In genomic region chr5:2879701-2880100, GRCh38 we compare ENCODE assay signal across 16 cellular contexts.
DNase-seq lines count a peak whose midpoint lies in the region; ATAC-seq, FAIRE-seq and TF ChIP-seq lines count a peak whose summit lies in the region.
"Had no signal": no experiment of that assay in that cellular context is flagged by ENCODE, and none has a peak within 500 bp of the region (broad histone marks: within the 10 kb centered on the region; RNA-seq: fewer than 3 reads in every experiment).

No MANE protein-coding gene starts in this region.

- no TSS peak for BruUV-seq in HepG2 (replicated peaks; lab: Mats Ljungman, UMichigan)
- no TSS peak for BruUV-seq in GM12878 (replicated peaks; lab: Mats Ljungman, UMichigan)

- H3K9me3 ChIP-seq in HepG2 (ENCODE audit: low read length) = peaks cover 43% of the 10 kb centered on the region
- peaks cover 0 to 8% (median 0%) of the 10 kb centered on the region in 4 donors for H3K9me3 ChIP-seq in right lobe of liver
- H3K9me3 ChIP-seq in GM12878 (replicated peaks; ENCODE audit: control insufficient read depth, insufficient read depth, low read length) = no peaks in the 10 kb centered on the region; the same call in 2 of the 3 replicates

- H2AFZ ChIP-seq in HepG2 (ENCODE audit: low read length) (no peak overlapping the region), GM12878 (ENCODE audit: control insufficient read depth, low read depth, low read length) (no peak overlapping the region)
- H2AFZ ChIP-seq: GM23248 had no signal

- no peak for ATAC-seq in HepG2
- ATAC-seq in right lobe of liver = no peak
- ATAC-seq in GM12878 = no peak
- no peak for ATAC-seq in activated CD8-positive, alpha-beta memory T cell treated with anti-CD3 and anti-CD28 coated beads, Interleukin-2, amount 10 ng/mL, durations not matched to agents 7 days and 5 days

- H3K4me3 ChIP-seq in HepG2 (replicated peaks in 1 of 3; ENCODE audit: insufficient read depth in 1 of 3, low read depth in 2 of 3, low read length in 3 of 3) = no peak overlapping the region
- H3K4me3 ChIP-seq in right lobe of liver = no peak overlapping the region
- no peak overlapping the region for H3K4me3 ChIP-seq in GM12878
- H3K4me3 ChIP-seq: GM23248 had no signal

- H3K36me3 Mint-ChIP-seq in activated CD4-positive, alpha-beta T cell treated with anti-CD3 and anti-CD28 coated beads, Interleukin-2, amount 10 ng/mL, durations not matched to agents 24 days and 14 days (ENCODE audit: low read depth) = no peaks in the 10 kb centered on the region
- no peaks in the 10 kb centered on the region for H3K36me3 Mint-ChIP-seq in activated CD8-positive, alpha-beta memory T cell treated with anti-CD3 and anti-CD28 coated beads, Interleukin-2, amount 10 ng/mL, durations not matched to agents 7 days and 5 days

- H3K4me1 ChIP-seq in HepG2 (ENCODE audit: insufficient read depth, low read length) (no peaks in the 10 kb centered on the region), right lobe of liver (no peaks in the 10 kb centered on the region), GM12878 (ENCODE audit: control insufficient read depth, insufficient read depth, low read length) (no peaks in the 10 kb centered on the region)

- H3K4me1 Mint-ChIP-seq in activated CD4-positive, alpha-beta T cell treated with anti-CD3 and anti-CD28 coated beads, Interleukin-2, amount 10 ng/mL, durations not matched to agents 24 days and 14 days = no peaks in the 10 kb centered on the region
- no peaks in the 10 kb centered on the region for H3K4me1 Mint-ChIP-seq in activated CD8-positive, alpha-beta memory T cell treated with anti-CD3 and anti-CD28 coated beads, Interleukin-2, amount 10 ng/mL, durations not matched to agents 7 days and 5 days
- H3K4me1 Mint-ChIP-seq: B cell had no signal

- no peak for TF ChIP-seq CTCF in HepG2 (CRISPR knock-in tag; IDR thresholded peaks at IDR 0.05)
- no peak for TF ChIP-seq CTCF in right lobe of liver (IDR thresholded peaks at IDR 0.05)
- no peak for TF ChIP-seq CTCF in GM12878 (IDR thresholded peaks at IDR 0.05 in 2 of 3, conservative IDR thresholded peaks at IDR 0.05 in 1 of 3; ENCODE audit: control insufficient read depth in 2 of 3, extremely low read depth in 1 of 3, insufficient read depth in 1 of 3, low read depth in 3 of 3, low read length in 3 of 3)

- in situ Hi-C loops in HepG2 (cut with HindIII; ENCODE audit: extremely low pct_ligation_motif_present, low pct_unique_long_range_greater_than_20kb) = no loop called here
- in situ Hi-C loops in GM12878 (cut with MboI) = no loop called here

- H3K27ac ChIP-seq in HepG2 (ENCODE audit: extremely low read length, insufficient read depth, low read length) (no peak overlapping the region), right lobe of liver (no peak overlapping the region), GM12878 (ENCODE audit: control insufficient read depth, insufficient read depth) (no peak overlapping the region)
- H3K27ac ChIP-seq: GM23248 had no signal

- H3K36me3 ChIP-seq in HepG2 (replicated peaks in 1 of 2; ENCODE audit: control insufficient read depth in 1 of 2, insufficient read depth in 2 of 2, low read length in 2 of 2) (no peaks in the 10 kb centered on the region), right lobe of liver (no peaks in the 10 kb centered on the region), GM12878 (ENCODE audit: control insufficient read depth in 2 of 2, insufficient read depth in 2 of 2, low read length in 1 of 2) (no peaks in the 10 kb centered on the region)

- no peak overlapping the region for H3K4me2 ChIP-seq in HepG2 (ENCODE audit: low read depth, low read length)
- H3K4me2 ChIP-seq in GM12878 (ENCODE audit: control insufficient read depth, insufficient read depth) = no peak overlapping the region

- FAIRE-seq in HepG2 (lab: Jason Lieb, UNC) (no peak), GM12878 (lab: Jason Lieb, UNC) (no peak)
- FAIRE-seq: A204.1, GM18507 had no signal

- no peak overlapping the region for H3K4me3 Mint-ChIP-seq in activated CD4-positive, alpha-beta T cell treated with anti-CD3 and anti-CD28 coated beads, Interleukin-2, amount 10 ng/mL, durations not matched to agents 24 days and 14 days
- H3K4me3 Mint-ChIP-seq in activated CD8-positive, alpha-beta memory T cell treated with anti-CD3 and anti-CD28 coated beads, Interleukin-2, amount 10 ng/mL, durations not matched to agents 7 days and 5 days = no peak overlapping the region
- H3K4me3 Mint-ChIP-seq: B cell; CD4-positive, alpha-beta T cell had no signal

- TF ChIP-seq POLR2A in HepG2 (IDR thresholded peaks at IDR 0.05; ENCODE audit: insufficient read depth in 1 of 2, low read depth in 2 of 2, low read length in 2 of 2) (no peak), right lobe of liver (IDR thresholded peaks at IDR 0.05) (no peak), GM12878 (IDR thresholded peaks at IDR 0.05; ENCODE audit: low read depth, low read length) (no peak)

- DNase-seq in HepG2 (ENCODE audit: low spot score) (no peak), right lobe of liver (no peak), NCI-H2171 (lab: John Stamatoyannopoulos, UW) (peak; percentile 5), GM12878 (ENCODE audit: low read depth, low spot score) (no peak), SHP77 treated with DMSO at 0.1 percent for 48 hours (lab: John Stamatoyannopoulos, UW) (no peak)
- no peak for DNase-seq in activated CD4-positive, alpha-beta T cell treated with anti-CD3 and anti-CD28 coated beads, Interleukin-2, amount 10 ng/mL, durations not matched to agents 24 days and 14 days
- DNase-seq in activated CD8-positive, alpha-beta memory T cell treated with anti-CD3 and anti-CD28 coated beads, Interleukin-2, amount 10 ng/mL, durations not matched to agents 7 days and 5 days = no peak
- DNase-seq: C1 segment of cervical spinal cord; Calu3; CD4-positive, alpha-beta T cell; DMS 273 treated with DMSO at 0.1 percent for 48 hours; GM23248; H7 had no signal

- TF ChIP-seq EP300 in HepG2 (IDR thresholded peaks at IDR 0.05; ENCODE audit: low read depth in 2 of 2, low read length in 2 of 2) (no peak), HepG2 (CRISPR knock-in tag; IDR thresholded peaks at IDR 0.05; ENCODE audit: borderline replicate concordance) (no peak), GM12878 (IDR thresholded peaks at IDR 0.05; ENCODE audit: borderline replicate concordance in 1 of 2, control insufficient read depth in 1 of 2, low read depth in 2 of 2, low read length in 2 of 2) (no peak)

- H3K27me3 Mint-ChIP-seq in activated CD4-positive, alpha-beta T cell treated with anti-CD3 and anti-CD28 coated beads, Interleukin-2, amount 10 ng/mL, durations not matched to agents 24 days and 14 days = no peaks in the 10 kb centered on the region
- H3K27me3 Mint-ChIP-seq in activated CD8-positive, alpha-beta memory T cell treated with anti-CD3 and anti-CD28 coated beads, Interleukin-2, amount 10 ng/mL, durations not matched to agents 7 days and 5 days = no peaks in the 10 kb centered on the region
- H3K27me3 Mint-ChIP-seq: B cell; CD4-positive, alpha-beta T cell had no signal

- RAD21 ChIA-PET in GM12878 (lab: Charles Lee; ENCODE audit: unreplicated experiment) = no interaction called here

- H3K9ac ChIP-seq in HepG2 (ENCODE audit: insufficient read depth, low read depth, low read length) (no peak overlapping the region), GM12878 (ENCODE audit: control insufficient read depth, insufficient read depth, low read length) (no peak overlapping the region)
- H3K9ac ChIP-seq: GM23248 had no signal

- H4K20me1 ChIP-seq in HepG2 (ENCODE audit: insufficient read depth, low read length) (no peaks in the 10 kb centered on the region), GM12878 (ENCODE audit: control insufficient read depth, insufficient read depth) (no peaks in the 10 kb centered on the region)

- TF ChIP-seq RAD21 in HepG2 (CRISPR knock-in tag; IDR thresholded peaks at IDR 0.05) (no peak), GM12878 (IDR thresholded peaks at IDR 0.05; ENCODE audit: insufficient read depth, low read depth, low read length) (no peak)

- SMC1A ChIA-PET in GM12878 (lab: Charles Lee; ENCODE audit: uncharacterized antibody, unreplicated experiment) = no interaction called here

- no peaks in the 10 kb centered on the region for H3K27me3 ChIP-seq in HepG2 (ENCODE audit: control insufficient read depth in 1 of 2, insufficient read depth in 2 of 2, low read length in 2 of 2)
- H3K27me3 ChIP-seq in right lobe of liver = no peaks in the 10 kb centered on the region
- H3K27me3 ChIP-seq in GM12878 (replicated peaks in 1 of 2; ENCODE audit: control insufficient read depth in 2 of 2, insufficient read depth in 2 of 2, low read length in 1 of 2) = no peaks in the 10 kb centered on the region

- WGBS in HepG2 (ENCODE audit: low lambda C conversion rate) = 0% methylated on average over 1 of the region's 1 CpG
- WGBS in right lobe of liver (ENCODE audit: insufficient coverage, low coverage, low lambda C conversion rate, missing lambda C conversion rate) = 29% methylated on average over 1 of the region's 1 CpG
- 0% methylated on average over 1 of the region's 1 CpG for WGBS in GM12878 (ENCODE audit: insufficient coverage, insufficient replicate concordance, low lambda C conversion rate, missing lambda C conversion rate)

- CTCF ChIA-PET in HepG2 (lab: Yijun Ruan, JAX; ENCODE audit: low intra/inter-chr PET ratio, low total read pairs) = no interaction called here
- CTCF ChIA-PET in GM12878 (lab: Yijun Ruan, JAX) = no interaction called here
- CTCF ChIA-PET in activated CD8-positive, alpha-beta memory T cell treated with anti-CD3 and anti-CD28 coated beads, Interleukin-2, amount 10 ng/mL, durations not matched to agents 7 days and 5 days (lab: Charles Lee) = no interaction called here

- H3K27ac Mint-ChIP-seq in activated CD4-positive, alpha-beta T cell treated with anti-CD3 and anti-CD28 coated beads, Interleukin-2, amount 10 ng/mL, durations not matched to agents 24 days and 14 days = no peak overlapping the region
- no peak overlapping the region for H3K27ac Mint-ChIP-seq in activated CD8-positive, alpha-beta memory T cell treated with anti-CD3 and anti-CD28 coated beads, Interleukin-2, amount 10 ng/mL, durations not matched to agents 7 days and 5 days
- H3K27ac Mint-ChIP-seq: B cell; CD4-positive, alpha-beta T cell had no signal

- H3K79me2 ChIP-seq in HepG2 (ENCODE audit: insufficient read depth, low read length) (no peaks in the 10 kb centered on the region), GM12878 (ENCODE audit: control insufficient read depth, insufficient read depth, low read length) (no peaks in the 10 kb centered on the region)

- H3K9me3 Mint-ChIP-seq in activated CD4-positive, alpha-beta T cell treated with anti-CD3 and anti-CD28 coated beads, Interleukin-2, amount 10 ng/mL, durations not matched to agents 24 days and 14 days = peaks cover 12% of the 10 kb centered on the region
- H3K9me3 Mint-ChIP-seq in activated CD8-positive, alpha-beta memory T cell treated with anti-CD3 and anti-CD28 coated beads, Interleukin-2, amount 10 ng/mL, durations not matched to agents 7 days and 5 days (ENCODE audit: low read depth) = peaks cover 16% of the 10 kb centered on the region

- POLR2A ChIA-PET in HepG2 (lab: Yijun Ruan, JAX) = no interaction called here
- POLR2A ChIA-PET in GM12878 (lab: Charles Lee) = no interaction called here

- intact Hi-C loops in HepG2 (cut with micrococcal nuclease; ENCODE audit: unreplicated experiment) (no loop called here), right lobe of liver (cut with DNase I) (no loop called here), GM12878 (cut with micrococcal nuclease; ENCODE audit: unreplicated experiment) (no loop called here)
- intact Hi-C loops in activated CD4-positive, alpha-beta T cell treated with anti-CD3 and anti-CD28 coated beads, Interleukin-2, amount 10 ng/mL, durations not matched to agents 24 days and 14 days (cut with micrococcal nuclease) = no loop called here

Comparison
In these comparisons a context has a peak if more than half of its experiments do, and no peak if none do; other contexts are left out.
1. Of the 75 proteins assayed by ChIP-seq in both HepG2 and GM12878: peak only in HepG2: none; only in GM12878: CBX5; in both: none; in neither: 74.